Comparison of ENCODE assay signal across 1 cellular context in genomic region chr11:2179516-2179915, GRCh38.
TF ChIP-seq lines count a peak whose summit lies in the region.

No MANE protein-coding gene starts in this region.

TF ChIP-seq in HCT116, 20 proteins besides CTCF, POLR2A, EP300 and RAD21:
- TF ChIP-seq CEBPB (IDR thresholded peaks at IDR 0.05; ENCODE audit: low read depth), result no peak
- TF ChIP-seq REST (IDR thresholded peaks at IDR 0.05; ENCODE audit: low read depth), result no peak
- no peak for TF ChIP-seq TCF7L2 (IDR thresholded peaks at IDR 0.05; ENCODE audit: borderline replicate concordance, extremely low read depth, insufficient read depth, insufficient read length)
- no peak for TF ChIP-seq EZH2 (IDR thresholded peaks at IDR 0.05)
- no peak for TF ChIP-seq JUND (IDR thresholded peaks at IDR 0.05)
- TF ChIP-seq ZNF274 (IDR thresholded peaks at IDR 0.05; ENCODE audit: low read depth, low read length), result no peak
- no peak for TF ChIP-seq ATF3 (IDR thresholded peaks at IDR 0.05)
- no peak for TF ChIP-seq ZBTB33 (IDR thresholded peaks at IDR 0.05; ENCODE audit: extremely low read depth, insufficient replicate concordance, low read length)
- TF ChIP-seq EGR1 (IDR thresholded peaks at IDR 0.05; ENCODE audit: low read depth), result no peak
- TF ChIP-seq SRF (IDR thresholded peaks at IDR 0.05; ENCODE audit: low read depth), result no peak
- no peak for TF ChIP-seq SP1 (IDR thresholded peaks at IDR 0.05; ENCODE audit: low read depth)
- no peak for TF ChIP-seq MAX (IDR thresholded peaks at IDR 0.05)
- no peak for TF ChIP-seq SIN3A (IDR thresholded peaks at IDR 0.05; ENCODE audit: low read depth)
- TF ChIP-seq EZH2phosphoT487 (IDR thresholded peaks at IDR 0.05; ENCODE audit: borderline replicate concordance), result no peak
- no peak for TF ChIP-seq CBX3 (IDR thresholded peaks at IDR 0.05; ENCODE audit: low read depth)
- TF ChIP-seq POLR2AphosphoS5 (IDR thresholded peaks at IDR 0.05; ENCODE audit: low read depth, low read length), result no peak
- TF ChIP-seq ELF1 (IDR thresholded peaks at IDR 0.05; ENCODE audit: borderline replicate concordance, low read depth), result no peak
- TF ChIP-seq FOSL1 (IDR thresholded peaks at IDR 0.05; ENCODE audit: low read depth), result no peak
- no peak for TF ChIP-seq YY1 (IDR thresholded peaks at IDR 0.05; ENCODE audit: extremely low read depth, insufficient replicate concordance, low read depth, low read length)
- no peak for TF ChIP-seq ZFX (IDR thresholded peaks at IDR 0.05)
